Comparison of ENCODE assay signal across 1 cellular context in the genomic region with DNA sequence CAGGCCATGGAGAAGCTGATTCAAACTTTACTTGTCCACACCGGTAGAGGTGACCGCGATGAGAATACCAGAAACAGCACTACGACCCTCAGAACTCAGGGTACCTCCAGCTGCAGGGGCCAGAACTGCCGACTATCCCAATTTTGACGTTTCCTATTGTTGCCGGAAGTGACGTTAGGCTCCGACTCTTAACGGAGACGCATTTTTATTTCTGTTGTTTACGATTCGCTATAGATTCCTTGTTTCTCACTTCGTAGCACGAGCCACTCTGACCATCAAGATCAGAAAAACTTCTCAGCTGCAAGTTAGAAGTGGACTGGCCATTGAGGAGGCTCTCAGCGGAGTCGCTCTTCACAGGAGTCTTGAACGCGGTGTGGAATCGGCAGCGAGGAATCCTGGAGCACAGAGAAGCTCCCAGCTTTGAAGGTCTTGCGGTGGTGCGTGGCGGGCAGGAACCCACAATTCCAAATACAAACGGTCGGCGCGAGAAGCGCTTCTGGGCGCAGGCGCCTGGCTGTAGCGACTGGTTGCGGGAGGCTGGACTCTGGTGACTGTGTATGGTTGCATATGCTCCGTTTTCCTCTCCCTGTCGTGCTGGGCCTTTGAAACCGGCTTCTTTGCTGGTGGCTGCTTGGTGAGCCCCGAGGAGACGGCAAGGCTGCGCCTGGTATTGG.
A peak's percentile ranks its signal among the peaks of the same experiment; 100 is the strongest.
TF ChIP-seq lines count a peak whose summit lies in the region.

Gene CEP44, plus strand, starts transcription at position 405 of the 674 bp plus-strand sequence. CDS start 15,211 bp downstream, outside the sequence.
A gene with protein sequence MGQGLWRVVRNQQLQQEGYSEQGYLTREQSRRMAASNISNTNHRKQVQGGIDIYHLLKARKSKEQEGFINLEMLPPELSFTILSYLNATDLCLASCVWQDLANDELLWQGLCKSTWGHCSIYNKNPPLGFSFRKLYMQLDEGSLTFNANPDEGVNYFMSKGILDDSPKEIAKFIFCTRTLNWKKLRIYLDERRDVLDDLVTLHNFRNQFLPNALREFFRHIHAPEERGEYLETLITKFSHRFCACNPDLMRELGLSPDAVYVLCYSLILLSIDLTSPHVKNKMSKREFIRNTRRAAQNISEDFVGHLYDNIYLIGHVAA (minus strand): TSS at position 161 of the 674 bp plus-strand sequence. CDS start 20,575 bp downstream, outside the sequence.

TF ChIP-seq in K562, 482 proteins besides CTCF, POLR2A, EP300 and RAD21 (continued from another document and continues in another):
- no peak for TF ChIP-seq ZBTB43 (CRISPR knock-in tag; IDR thresholded peaks at IDR 0.05)
- peak; percentile 53; the same call in 1 of the 2 replicates for TF ChIP-seq L3MBTL2 (IDR thresholded peaks at IDR 0.05)
- TF ChIP-seq RNF2 (IDR thresholded peaks at IDR 0.05), result peak; percentile 36; the same call in 1 of the 2 replicates
- TF ChIP-seq POLR2AphosphoS2 (IDR thresholded peaks at IDR 0.05; ENCODE audit: low read length), result peak; percentile 30; the same call in 1 of the 2 replicates
- TF ChIP-seq SP1 (CRISPR knock-in tag; IDR thresholded peaks at IDR 0.05), result peak; percentile 41
- peak; percentile 82 for TF ChIP-seq PHF8 (IDR thresholded peaks at IDR 0.05; ENCODE audit: borderline replicate concordance, low read length)
- TF ChIP-seq, protein P1, sequence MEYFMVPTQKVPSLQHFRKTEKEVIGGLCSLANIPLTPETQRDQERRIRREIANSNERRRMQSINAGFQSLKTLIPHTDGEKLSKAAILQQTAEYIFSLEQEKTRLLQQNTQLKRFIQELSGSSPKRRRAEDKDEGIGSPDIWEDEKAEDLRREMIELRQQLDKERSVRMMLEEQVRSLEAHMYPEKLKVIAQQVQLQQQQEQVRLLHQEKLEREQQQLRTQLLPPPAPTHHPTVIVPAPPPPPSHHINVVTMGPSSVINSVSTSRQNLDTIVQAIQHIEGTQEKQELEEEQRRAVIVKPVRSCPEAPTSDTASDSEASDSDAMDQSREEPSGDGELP (CRISPR knock-in tag; IDR thresholded peaks at IDR 0.05; ENCODE audit: borderline replicate concordance), result peak; percentile 87; the same call in 1 of the 2 replicates
- TF ChIP-seq AFF1 (IDR thresholded peaks at IDR 0.05; ENCODE audit: low read depth in 1 of 2, partially characterized antibody in 2 of 2), result peak in 1 of 2 experiments; percentile 69
- TF ChIP-seq ZNF174 (CRISPR knock-in tag; IDR thresholded peaks at IDR 0.05), result no peak
- TF ChIP-seq HDAC2 (IDR thresholded peaks at IDR 0.05), result peak; percentile 83
- peak; percentile 78; the same call in 1 of the 2 replicates for TF ChIP-seq ESRRA (IDR thresholded peaks at IDR 0.05; ENCODE audit: borderline replicate concordance, low read depth)
- TF ChIP-seq ZNF316 (IDR thresholded peaks at IDR 0.05), result peak; percentile 28; the same call in 1 of the 2 replicates
- TF ChIP-seq PTTG1 (tag; IDR thresholded peaks at IDR 0.05; ENCODE audit: low read depth), result no peak
- TF ChIP-seq RNF219 (CRISPR knock-in tag; IDR thresholded peaks at IDR 0.05), result no peak
- peak; percentile 100 for TF ChIP-seq ZEB2 (IDR thresholded peaks at IDR 0.05)
- no peak for TF ChIP-seq NELFE (IDR thresholded peaks at IDR 0.05; ENCODE audit: insufficient read depth, insufficient read length)
- TF ChIP-seq CHCHD3 (CRISPR knock-in tag; IDR thresholded peaks at IDR 0.05), result no peak
- TF ChIP-seq CC2D1A (IDR thresholded peaks at IDR 0.05), result peak; percentile 94
- TF ChIP-seq PRMT5 (CRISPR knock-in tag; IDR thresholded peaks at IDR 0.05), result no peak
- peak in 1 of 2 experiments; percentile 42; a peak in 1 of 4 replicates for TF ChIP-seq KDM4B (IDR thresholded peaks at IDR 0.05; ENCODE audit: borderline replicate concordance in 2 of 2, low read depth in 1 of 2)
- TF ChIP-seq BACH1 (tag; IDR thresholded peaks at IDR 0.05), result no peak; the same call in 1 of the 2 replicates
- peak; percentile 97 for TF ChIP-seq DIDO1 (tag; IDR thresholded peaks at IDR 0.05; ENCODE audit: low read depth)
- peak; percentile 96 for TF ChIP-seq C11orf30 (IDR thresholded peaks at IDR 0.05; ENCODE audit: low read depth)
- TF ChIP-seq, protein P2, sequence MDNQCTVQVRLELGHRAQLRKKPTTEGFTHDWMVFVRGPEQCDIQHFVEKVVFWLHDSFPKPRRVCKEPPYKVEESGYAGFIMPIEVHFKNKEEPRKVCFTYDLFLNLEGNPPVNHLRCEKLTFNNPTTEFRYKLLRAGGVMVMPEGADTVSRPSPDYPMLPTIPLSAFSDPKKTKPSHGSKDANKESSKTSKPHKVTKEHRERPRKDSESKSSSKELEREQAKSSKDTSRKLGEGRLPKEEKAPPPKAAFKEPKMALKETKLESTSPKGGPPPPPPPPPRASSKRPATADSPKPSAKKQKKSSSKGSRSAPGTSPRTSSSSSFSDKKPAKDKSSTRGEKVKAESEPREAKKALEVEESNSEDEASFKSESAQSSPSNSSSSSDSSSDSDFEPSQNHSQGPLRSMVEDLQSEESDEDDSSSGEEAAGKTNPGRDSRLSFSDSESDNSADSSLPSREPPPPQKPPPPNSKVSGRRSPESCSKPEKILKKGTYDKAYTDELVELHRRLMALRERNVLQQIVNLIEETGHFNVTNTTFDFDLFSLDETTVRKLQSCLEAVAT (IDR thresholded peaks at IDR 0.05), result peak; percentile 24 to 54; a peak in 1 of 4 replicates
- TF ChIP-seq HDAC8 (tag; IDR thresholded peaks at IDR 0.05), result 0 out of 2 replicates have a peak, but pooled peaks have one; percentile 25
- no peak for TF ChIP-seq KAT8 (IDR thresholded peaks at IDR 0.05; ENCODE audit: low read depth)
- TF ChIP-seq, protein P3, sequence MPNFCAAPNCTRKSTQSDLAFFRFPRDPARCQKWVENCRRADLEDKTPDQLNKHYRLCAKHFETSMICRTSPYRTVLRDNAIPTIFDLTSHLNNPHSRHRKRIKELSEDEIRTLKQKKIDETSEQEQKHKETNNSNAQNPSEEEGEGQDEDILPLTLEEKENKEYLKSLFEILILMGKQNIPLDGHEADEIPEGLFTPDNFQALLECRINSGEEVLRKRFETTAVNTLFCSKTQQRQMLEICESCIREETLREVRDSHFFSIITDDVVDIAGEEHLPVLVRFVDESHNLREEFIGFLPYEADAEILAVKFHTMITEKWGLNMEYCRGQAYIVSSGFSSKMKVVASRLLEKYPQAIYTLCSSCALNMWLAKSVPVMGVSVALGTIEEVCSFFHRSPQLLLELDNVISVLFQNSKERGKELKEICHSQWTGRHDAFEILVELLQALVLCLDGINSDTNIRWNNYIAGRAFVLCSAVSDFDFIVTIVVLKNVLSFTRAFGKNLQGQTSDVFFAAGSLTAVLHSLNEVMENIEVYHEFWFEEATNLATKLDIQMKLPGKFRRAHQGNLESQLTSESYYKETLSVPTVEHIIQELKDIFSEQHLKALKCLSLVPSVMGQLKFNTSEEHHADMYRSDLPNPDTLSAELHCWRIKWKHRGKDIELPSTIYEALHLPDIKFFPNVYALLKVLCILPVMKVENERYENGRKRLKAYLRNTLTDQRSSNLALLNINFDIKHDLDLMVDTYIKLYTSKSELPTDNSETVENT (CRISPR knock-in tag; IDR thresholded peaks at IDR 0.05), result peak; percentile 72; the same call in 1 of the 2 replicates
- TF ChIP-seq KHSRP (IDR thresholded peaks at IDR 0.05), result peak; percentile 54; the same call in 1 of the 2 replicates
- TF ChIP-seq GATAD2A (IDR thresholded peaks at IDR 0.05), result peak; percentile 54; the same call in 1 of the 2 replicates
- TF ChIP-seq SMAD1 (IDR thresholded peaks at IDR 0.05; ENCODE audit: low read depth, low read length, partially characterized antibody), result peak; percentile 39
- 0 out of 2 replicates have a peak, but pooled peaks have one; percentile 47 for TF ChIP-seq MTA1 (IDR thresholded peaks at IDR 0.05; ENCODE audit: borderline replicate concordance)
- TF ChIP-seq CBX8 (IDR thresholded peaks at IDR 0.05; ENCODE audit: borderline replicate concordance, extremely low read depth, low read depth, low read length, poor library complexity, severe bottlenecking), result no peak
- TF ChIP-seq FOXK2 (conservative IDR thresholded peaks at IDR 0.05 in 1 of 2, IDR thresholded peaks at IDR 0.05 in 1 of 2; ENCODE audit: low read depth in 2 of 2), result peak; percentile 98 to 100
- TF ChIP-seq RCOR1 (IDR thresholded peaks at IDR 0.05; ENCODE audit: borderline replicate concordance in 1 of 2, low read depth in 2 of 2, low read length in 2 of 2), result 0 out of 4 replicates have a peak, but pooled peaks of 1 of the 2 experiments have one; percentile 4
- no peak for TF ChIP-seq SMARCA5 (IDR thresholded peaks at IDR 0.05)
- peak; percentile 98 for TF ChIP-seq ZBTB1 (CRISPR knock-in tag; IDR thresholded peaks at IDR 0.05; ENCODE audit: borderline replicate concordance, low read depth)
- peak; percentile 27; the same call in 1 of the 2 replicates for TF ChIP-seq MYNN (IDR thresholded peaks at IDR 0.05)
- TF ChIP-seq MYNN (CRISPR knock-in tag; IDR thresholded peaks at IDR 0.05), result no peak
- TF ChIP-seq JUN (IDR thresholded peaks at IDR 0.05; ENCODE audit: borderline replicate concordance, low read depth, low read length), result peak; percentile 27; the same call in 1 of the 2 replicates
- 0 out of 2 replicates have a peak, but pooled peaks have one; percentile 46 for TF ChIP-seq JUN (CRISPR knock-in tag; IDR thresholded peaks at IDR 0.05; ENCODE audit: borderline replicate concordance)
- 0 out of 2 replicates have a peak, but pooled peaks have one; percentile 25 for TF ChIP-seq TCF3 (CRISPR knock-in tag; IDR thresholded peaks at IDR 0.05)
- no peak for TF ChIP-seq IRF2 (CRISPR knock-in tag; IDR thresholded peaks at IDR 0.05)
- TF ChIP-seq ATF3 (IDR thresholded peaks at IDR 0.05), result peak; percentile 42; the same call in 1 of the 2 replicates
- TF ChIP-seq ATF3 (CRISPR knock-in tag; conservative IDR thresholded peaks at IDR 0.05), result peak; percentile 86
- 0 out of 2 replicates have a peak, but pooled peaks have one; percentile 12 for TF ChIP-seq ZNF224 (CRISPR knock-in tag; IDR thresholded peaks at IDR 0.05)
- no peak for TF ChIP-seq RBM22 (IDR thresholded peaks at IDR 0.05; ENCODE audit: low read depth, low read length, poor library complexity, severe bottlenecking)
- TF ChIP-seq CREB1 (IDR thresholded peaks at IDR 0.05), result peak; percentile 87
- TF ChIP-seq CREB1 (CRISPR knock-in tag; IDR thresholded peaks at IDR 0.05), result peak; percentile 75; the same call in 1 of the 2 replicates
- peak; percentile 67 for TF ChIP-seq NR2C1 (IDR thresholded peaks at IDR 0.05)
- peak; percentile 55; the same call in 1 of the 2 replicates for TF ChIP-seq NR2C1 (tag; IDR thresholded peaks at IDR 0.05)
